In genomic region chr2:97490141-97490540, GRCh38 we compare ENCODE assay signal across 7 cellular contexts.
DNase-seq lines count a peak whose midpoint lies in the region; ATAC-seq and TF ChIP-seq lines count a peak whose summit lies in the region.
"Not testable (repeated sequence)": the region's sequence is repeated elsewhere in the genome, so short reads cannot be mapped to it uniquely, and the experiment has no call there.

No MANE protein-coding gene starts in this region.

- H3K36me3 ChIP-seq in mucosa of descending colon (ENCODE audit: low read depth) = not testable (repeated sequence)

- CTCF ChIA-PET in activated CD4-positive, alpha-beta memory T cell treated with anti-CD3 and anti-CD28 coated beads for 36 hours (lab: Charles Lee); activated naive CD4-positive, alpha-beta T cell treated with anti-CD3 and anti-CD28 coated beads for 36 hours (lab: Charles Lee): not testable (repeated sequence)

- not testable (repeated sequence) for H3K27ac Mint-ChIP-seq in activated CD4-positive, alpha-beta memory T cell treated with anti-CD3 and anti-CD28 coated beads for 36 hours; activated naive CD4-positive, alpha-beta T cell treated with anti-CD3 and anti-CD28 coated beads for 36 hours

- not testable (repeated sequence) for H3K4me3 Mint-ChIP-seq in activated CD4-positive, alpha-beta memory T cell treated with anti-CD3 and anti-CD28 coated beads for 36 hours; activated naive CD4-positive, alpha-beta T cell treated with anti-CD3 and anti-CD28 coated beads for 36 hours

- H3K36me3 Mint-ChIP-seq in activated CD4-positive, alpha-beta memory T cell treated with anti-CD3 and anti-CD28 coated beads for 36 hours; activated naive CD4-positive, alpha-beta T cell treated with anti-CD3 and anti-CD28 coated beads for 36 hours (ENCODE audit: low read depth): not testable (repeated sequence)

- not testable (repeated sequence) for H3K4me1 Mint-ChIP-seq in activated CD4-positive, alpha-beta memory T cell treated with anti-CD3 and anti-CD28 coated beads for 36 hours (ENCODE audit: low read depth); activated naive CD4-positive, alpha-beta T cell treated with anti-CD3 and anti-CD28 coated beads for 36 hours (ENCODE audit: low read depth)

- POLR2A ChIA-PET in activated CD4-positive, alpha-beta memory T cell treated with anti-CD3 and anti-CD28 coated beads for 36 hours (lab: Charles Lee) = not testable (repeated sequence)

- DNase-seq in NAMALWA (ENCODE audit: low spot score) (peak; percentile 0), dermis blood vessel endothelial cell (peak; percentile 1), left ventricle myocardium superior (peak; percentile 27), mucosa of descending colon (peak; percentile 1 to 48 (median 24))
- peak; percentile 9 for DNase-seq in activated CD4-positive, alpha-beta memory T cell treated with anti-CD3 and anti-CD28 coated beads for 36 hours
- peak; percentile 3 for DNase-seq in activated naive CD4-positive, alpha-beta T cell treated with anti-CD3 and anti-CD28 coated beads for 36 hours
- peak; percentile 1 for DNase-seq in stimulated activated CD4-positive, alpha-beta T cell treated with anti-CD3 and anti-CD28 coated beads, Interleukin-4, amount 100 ng/mL, for 1 hour

- not testable (repeated sequence) for H3K9me3 ChIP-seq in mucosa of descending colon

- ATAC-seq in left ventricle myocardium superior, mucosa of descending colon: not testable (repeated sequence)

- not testable (repeated sequence) for TF ChIP-seq CTCF in mucosa of descending colon (IDR thresholded peaks at IDR 0.05)

- not testable (repeated sequence) for H3K4me1 ChIP-seq in mucosa of descending colon (ENCODE audit: low read depth)

- H3K9me3 Mint-ChIP-seq in activated CD4-positive, alpha-beta memory T cell treated with anti-CD3 and anti-CD28 coated beads for 36 hours; activated naive CD4-positive, alpha-beta T cell treated with anti-CD3 and anti-CD28 coated beads for 36 hours: not testable (repeated sequence)

- intact Hi-C loops in activated CD4-positive, alpha-beta memory T cell treated with anti-CD3 and anti-CD28 coated beads for 36 hours (cut with micrococcal nuclease); activated naive CD4-positive, alpha-beta T cell treated with anti-CD3 and anti-CD28 coated beads for 36 hours (cut with micrococcal nuclease); left ventricle myocardium superior (cut with micrococcal nuclease); mucosa of descending colon (cut with DNase I, micrococcal nuclease): not testable (repeated sequence)

- not testable (repeated sequence) for H3K27me3 Mint-ChIP-seq in activated CD4-positive, alpha-beta memory T cell treated with anti-CD3 and anti-CD28 coated beads for 36 hours; activated naive CD4-positive, alpha-beta T cell treated with anti-CD3 and anti-CD28 coated beads for 36 hours (ENCODE audit: low read depth)

- H3K4me3 ChIP-seq in mucosa of descending colon = not testable (repeated sequence)
